Comparison of ENCODE assay signal across 20 cellular contexts in genomic region chr1:200681231-200681630, GRCh38. TPM values are rescaled to one million over a fixed set of nuclear protein-coding genes. Genes with fewer than 3 reads are reported as not detected.
DNase-seq lines count a peak whose midpoint lies in the region; ATAC-seq, FAIRE-seq and TF ChIP-seq lines count a peak whose summit lies in the region.
"Had no signal": no experiment of that assay in that cellular context is flagged by ENCODE, and none has a peak within 500 bp of the region (broad histone marks: within the 10 kb centered on the region; RNA-seq: fewer than 3 reads in every experiment).

No MANE protein-coding gene starts in this region.

- H3K27me3 ChIP-seq in right atrium auricular region (no peaks in the 10 kb centered on the region), PC-9 (ENCODE audit: insufficient read depth, low read depth) (no peaks in the 10 kb centered on the region), neural progenitor cell (no peaks in the 10 kb centered on the region)
- H3K27me3 ChIP-seq: BE2C had no signal

- no peaks in the 10 kb centered on the region for H3K9me3 Mint-ChIP-seq in neural progenitor cell
- H3K9me3 Mint-ChIP-seq in activated CD8-positive, alpha-beta T cell treated with anti-CD3 and anti-CD28 coated beads, Interleukin-2, amount 10 ng/mL, durations not matched to agents 7 days and 5 days (ENCODE audit: insufficient read depth) = no peaks in the 10 kb centered on the region
- H3K9me3 Mint-ChIP-seq: CD4-positive, CD25-positive, alpha-beta regulatory T cell; CD8-positive, alpha-beta memory T cell had no signal

- no peak for TF ChIP-seq CTCF in right atrium auricular region (IDR thresholded peaks at IDR 0.05)
- no peak for TF ChIP-seq CTCF in PC-9 (conservative IDR thresholded peaks at IDR 0.05)
- TF ChIP-seq CTCF in neural progenitor cell (IDR thresholded peaks at IDR 0.05) = no peak
- no peak for TF ChIP-seq CTCF in D721Med (IDR thresholded peaks at IDR 0.05; ENCODE audit: insufficient read depth, missing control alignments)

- no peak overlapping the region for H3K4me3 ChIP-seq in right atrium auricular region
- no peak overlapping the region for H3K4me3 ChIP-seq in PC-9
- H3K4me3 ChIP-seq in neural progenitor cell = no peak overlapping the region
- H3K4me3 ChIP-seq: GM12878 had no signal

- no peaks in the 10 kb centered on the region for H3K36me3 ChIP-seq in right atrium auricular region
- H3K36me3 ChIP-seq in PC-9 (ENCODE audit: low read depth) = no peaks in the 10 kb centered on the region
- no peaks in the 10 kb centered on the region for H3K36me3 ChIP-seq in neural progenitor cell
- H3K36me3 ChIP-seq: BE2C had no signal

- H3K9me3 ChIP-seq in right atrium auricular region = no peaks in the 10 kb centered on the region
- H3K9me3 ChIP-seq in PC-9 (ENCODE audit: insufficient read depth, low read depth) = no peaks in the 10 kb centered on the region
- no peaks in the 10 kb centered on the region for H3K9me3 ChIP-seq in neural progenitor cell (ENCODE audit: low read depth)
- H3K9me3 ChIP-seq: BE2C had no signal

- CTCF ChIA-PET in PC-9 (lab: Charles Lee) = no interaction called here
- CTCF ChIA-PET in activated CD8-positive, alpha-beta T cell treated with anti-CD3 and anti-CD28 coated beads, Interleukin-2, amount 10 ng/mL, durations not matched to agents 7 days and 5 days (lab: Charles Lee) = interaction anchor here (1.0 kb wide), 1 partner anchor 11 kb away, joined by 3 read pairs; no protein-coding TSS in a partner anchor

- H3K4me1 ChIP-seq in right atrium auricular region (no peaks in the 10 kb centered on the region), PC-9 (replicated peaks; ENCODE audit: insufficient read depth) (no peaks in the 10 kb centered on the region), neural progenitor cell (no peaks in the 10 kb centered on the region)
- H3K4me1 ChIP-seq: BE2C had no signal

- H3K79me2 ChIP-seq in PC-9 (ENCODE audit: low read depth) = no peaks in the 10 kb centered on the region
- no peaks in the 10 kb centered on the region for H3K79me2 ChIP-seq in neural progenitor cell (ENCODE audit: low read depth)

- no peaks in the 10 kb centered on the region for H3K36me3 Mint-ChIP-seq in neural progenitor cell
- no peaks in the 10 kb centered on the region for H3K36me3 Mint-ChIP-seq in activated CD8-positive, alpha-beta T cell treated with anti-CD3 and anti-CD28 coated beads, Interleukin-2, amount 10 ng/mL, durations not matched to agents 7 days and 5 days (ENCODE audit: low read depth)
- H3K36me3 Mint-ChIP-seq: CD4-positive, CD25-positive, alpha-beta regulatory T cell; CD8-positive, alpha-beta memory T cell had no signal

- no TSS peak for BruUV-seq in PC-9 (replicated peaks; lab: Mats Ljungman, UMichigan)

- no peaks in the 10 kb centered on the region; the same call in 1 of the 2 replicates for H3K9me2 ChIP-seq in PC-9 (ENCODE audit: insufficient read depth)

- no peaks in the 10 kb centered on the region for H3K27me3 Mint-ChIP-seq in neural progenitor cell (ENCODE audit: insufficient read depth, low read depth)
- peaks cover 4% of the 10 kb centered on the region for H3K27me3 Mint-ChIP-seq in activated CD8-positive, alpha-beta T cell treated with anti-CD3 and anti-CD28 coated beads, Interleukin-2, amount 10 ng/mL, durations not matched to agents 7 days and 5 days (ENCODE audit: low read depth)

- H4K20me1 ChIP-seq in PC-9 (ENCODE audit: insufficient read depth) (no peaks in the 10 kb centered on the region), neural progenitor cell (ENCODE audit: low read depth) (no peaks in the 10 kb centered on the region)

- no peak overlapping the region for H3K27ac Mint-ChIP-seq in neural progenitor cell
- H3K27ac Mint-ChIP-seq in activated CD8-positive, alpha-beta T cell treated with anti-CD3 and anti-CD28 coated beads, Interleukin-2, amount 10 ng/mL, durations not matched to agents 7 days and 5 days = no peak overlapping the region
- H3K27ac Mint-ChIP-seq: CD4-positive, CD25-positive, alpha-beta regulatory T cell; CD8-positive, alpha-beta memory T cell had no signal

- H3K4me1 Mint-ChIP-seq in neural progenitor cell = peaks cover 2% of the 10 kb centered on the region
- no peaks in the 10 kb centered on the region for H3K4me1 Mint-ChIP-seq in activated CD8-positive, alpha-beta T cell treated with anti-CD3 and anti-CD28 coated beads, Interleukin-2, amount 10 ng/mL, durations not matched to agents 7 days and 5 days (ENCODE audit: low read depth)
- H3K4me1 Mint-ChIP-seq: CD8-positive, alpha-beta memory T cell had no signal

- DNase-seq in left ventricle myocardium superior (no peak), right atrium auricular region (ENCODE audit: low spot score) (no peak), PC-9 (no peak), neural progenitor cell (ENCODE audit: low spot score) (no peak), NCI-H524 (lab: John Stamatoyannopoulos, UW) (no peak), D721Med (ENCODE audit: insufficient read length, low spot score) (no peak)
- DNase-seq in activated CD8-positive, alpha-beta T cell treated with anti-CD3 and anti-CD28 coated beads, Interleukin-2, amount 10 ng/mL, durations not matched to agents 7 days and 5 days = no peak
- DNase-seq: ACHN; BE2C; C1 segment of cervical spinal cord; CD4-positive, CD25-positive, alpha-beta regulatory T cell; CD8-positive, alpha-beta memory T cell; COR-L47; DMS153; DND-41; EL; HCEC 1CT had no signal

- peak; percentile 47 for ATAC-seq in left ventricle myocardium superior
- no peak for ATAC-seq in activated CD8-positive, alpha-beta T cell treated with anti-CD3 and anti-CD28 coated beads, Interleukin-2, amount 10 ng/mL, durations not matched to agents 7 days and 5 days
- ATAC-seq: GM12878 had no signal

- H3K4me3 Mint-ChIP-seq in neural progenitor cell = no peak overlapping the region
- H3K4me3 Mint-ChIP-seq in activated CD8-positive, alpha-beta T cell treated with anti-CD3 and anti-CD28 coated beads, Interleukin-2, amount 10 ng/mL, durations not matched to agents 7 days and 5 days = no peak overlapping the region
- H3K4me3 Mint-ChIP-seq: CD4-positive, CD25-positive, alpha-beta regulatory T cell; CD8-positive, alpha-beta memory T cell had no signal

- intact Hi-C loops in left ventricle myocardium superior (cut with micrococcal nuclease) = no loop called here
- intact Hi-C loops in PC-9 (cut with micrococcal nuclease; ENCODE audit: unreplicated experiment) = no loop called here

- no peak for FAIRE-seq in D721Med (lab: Jason Lieb, UNC)
- FAIRE-seq: A204.1, GM12878, GM19239 had no signal

- POLR2A ChIA-PET in PC-9 (lab: Charles Lee; ENCODE audit: unreplicated experiment) = interaction anchor here (0.6 to 0.7 kb wide), 2 partner anchors 696 to 1451 kb away, joined by 4 to 5 read pairs; no protein-coding TSS in a partner anchor
- POLR2A ChIA-PET in activated CD8-positive, alpha-beta T cell treated with anti-CD3 and anti-CD28 coated beads, Interleukin-2, amount 10 ng/mL, durations not matched to agents 7 days and 5 days (lab: Charles Lee) = interaction anchor here (0.8 kb wide), 2 partner anchors 9 to 12 kb away, joined by 3 read pairs; partner anchors contain the start of gene DDX59

- peak overlapping the region; percentile 59; the same call in 1 of the 2 replicates for H2AFZ ChIP-seq in PC-9
- peak overlapping the region; percentile 79 for H2AFZ ChIP-seq in neural progenitor cell (replicated peaks)

- H3K9ac ChIP-seq in neural progenitor cell = no peak overlapping the region

- H3K27ac ChIP-seq in right atrium auricular region (no peak overlapping the region), PC-9 (no peak overlapping the region), neural progenitor cell (no peak overlapping the region)

- H3K4me2 ChIP-seq in PC-9 = no peak overlapping the region
- no peak overlapping the region for H3K4me2 ChIP-seq in neural progenitor cell

- H3F3A ChIP-seq in PC-9 (ENCODE audit: insufficient read depth, low read depth) (no peaks in the 10 kb centered on the region), neural progenitor cell (ENCODE audit: low read depth) (peaks cover 7% of the 10 kb centered on the region)

RNA-seq across cellular contexts. Expression of gene DDX59, which starts 11.5 kb away (rescaled TPM):
- total RNA-seq in left ventricle myocardium superior = 12.6 TPM
- 10 to 100 TPM; 13.4 to 21.5 TPM for total RNA-seq in right atrium auricular region
- total RNA-seq in PC-9 (2021) = 32.9 and 35.9 TPM in 2 replicates
- 27.9 and 40.7 TPM in 2 replicates for total RNA-seq in neural progenitor cell (ENCODE audit: low replicate concordance)
- total RNA-seq in activated CD8-positive, alpha-beta T cell treated with anti-CD3 and anti-CD28 coated beads, Interleukin-2, amount 10 ng/mL, durations not matched to agents 7 days and 5 days = 10 to 100 TPM; 24.1 to 27.8 TPM

RNA-seq across cellular contexts. Expression of gene CAMSAP2, which starts 57.5 kb away (rescaled TPM):
- 42.1 TPM for total RNA-seq in left ventricle myocardium superior
- 10 to 100 TPM; 34.6 to 36.4 TPM for total RNA-seq in right atrium auricular region
- 27.5 and 40.3 TPM in 2 replicates for total RNA-seq in PC-9 (2021)
- 28.2 and 43.9 TPM in 2 replicates for total RNA-seq in neural progenitor cell (ENCODE audit: low replicate concordance)
- total RNA-seq in activated CD8-positive, alpha-beta T cell treated with anti-CD3 and anti-CD28 coated beads, Interleukin-2, amount 10 ng/mL, durations not matched to agents 7 days and 5 days = under 1 TPM in 1 of 2 experiments, not detected in 1; 0.13 TPM

Comparison
In these comparisons a context has a peak if more than half of its experiments do, and no peak if none do; other contexts are left out.
1. RNA of gene CAMSAP2, which starts 57.5 kb away (total RNA-seq): 28.2 to 43.9 TPM in neural progenitor cell, 42.1 TPM in left ventricle myocardium superior (single experiment), 27.5 to 40.3 TPM in PC-9 and 34.6 to 36.4 TPM in right atrium auricular region; 0.13 TPM in activated CD8-positive, alpha-beta T cell treated with anti-CD3 and anti-CD28 coated beads, Interleukin-2, amount 10 ng/mL, durations not matched to agents 7 days and 5 days; every median in the first group is over 10 times any median in the second.